Comparison of ENCODE assay signal across 1 cellular context in genomic region chr11:64000026-64000739, GRCh38.
TF ChIP-seq lines count a peak whose summit lies in the region.

No MANE protein-coding gene starts in this region.

TF ChIP-seq in K562, 482 proteins besides CTCF, POLR2A, EP300 and RAD21:
- peak; percentile 28 for TF ChIP-seq RBFOX2 (IDR thresholded peaks at IDR 0.05; ENCODE audit: low read depth, low read length)
- no peak for TF ChIP-seq SPI1 (IDR thresholded peaks at IDR 0.05; ENCODE audit: borderline replicate concordance, low read depth, low read length)
- 0 out of 2 replicates have a peak, but pooled peaks have one; percentile 28 for TF ChIP-seq HNRNPL (IDR thresholded peaks at IDR 0.05; ENCODE audit: low read depth, low read length)
- peak; percentile 62 for TF ChIP-seq POLR2G (IDR thresholded peaks at IDR 0.05; ENCODE audit: low read depth, low read length)
- TF ChIP-seq SOX6 (IDR thresholded peaks at IDR 0.05), result no peak
- no peak for TF ChIP-seq ZNF253 (CRISPR knock-in tag; conservative IDR thresholded peaks at IDR 0.05)
- TF ChIP-seq ZNF764 (CRISPR knock-in tag; IDR thresholded peaks at IDR 0.05; ENCODE audit: low read depth), result no peak
- TF ChIP-seq HNRNPLL (IDR thresholded peaks at IDR 0.05; ENCODE audit: low read depth, low read length, poor library complexity, severe bottlenecking), result no peak
- TF ChIP-seq FOSL1 (tag; conservative IDR thresholded peaks at IDR 0.05), result no peak
- no peak for TF ChIP-seq SRSF1 (IDR thresholded peaks at IDR 0.05; ENCODE audit: low read depth, low read length)
TF ChIP-seq in K562: peak in this region for 3.
